Comparison of ENCODE assay signal across 30 cellular contexts in the genomic region with DNA sequence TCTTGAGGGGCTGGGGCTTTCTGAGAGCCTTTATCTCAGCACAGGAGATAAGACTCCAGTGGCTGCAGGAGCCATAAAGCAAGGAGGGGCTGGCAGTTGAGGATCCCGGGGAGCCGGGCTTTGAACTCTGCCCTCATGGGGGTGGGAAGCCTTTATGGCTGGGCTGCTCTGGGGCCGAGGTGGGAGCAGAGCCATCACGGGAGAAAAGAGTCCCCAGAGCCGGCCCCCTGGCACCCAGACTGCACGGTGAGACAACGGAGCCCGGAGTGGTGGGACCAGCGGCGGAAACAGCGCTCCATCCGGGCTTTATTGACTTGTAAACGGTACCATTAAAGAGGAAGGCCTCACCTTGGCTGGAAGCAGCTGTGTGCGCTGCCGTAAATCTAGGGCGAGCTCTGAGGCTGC.
DNase-seq lines count a peak whose midpoint lies in the region; ATAC-seq, FAIRE-seq and TF ChIP-seq lines count a peak whose summit lies in the region.
"Had no signal": no experiment of that assay in that cellular context is flagged by ENCODE, and none has a peak within 500 bp of the region (broad histone marks: within the 10 kb centered on the region; RNA-seq: fewer than 3 reads in every experiment).

No MANE protein-coding gene starts in this region.

- peak overlapping the region; percentile 10; the same call in 1 of the 2 replicates for H3K4me2 ChIP-seq in HepG2 (ENCODE audit: low read depth, low read length)
- H3K4me2 ChIP-seq: SK-N-SH had no signal

- no peak for TF ChIP-seq EP300 in HepG2 (IDR thresholded peaks at IDR 0.05; ENCODE audit: low read depth in 2 of 2, low read length in 2 of 2)
- TF ChIP-seq EP300 in HepG2 (CRISPR knock-in tag; IDR thresholded peaks at IDR 0.05; ENCODE audit: borderline replicate concordance): no peak
- no peak for TF ChIP-seq EP300 in sigmoid colon (IDR thresholded peaks at IDR 0.05)

- H3K27ac Mint-ChIP-seq in endodermal cell: peak overlapping the region; percentile 95
- H3K27ac Mint-ChIP-seq: activated naive CD8-positive, alpha-beta T cell treated with anti-CD3 and anti-CD28 coated beads, Interleukin-2, amount 50 U/mL, for 24 hours had no signal

- intact Hi-C loops in HepG2 (cut with micrococcal nuclease; ENCODE audit: unreplicated experiment) (no loop called here), right lobe of liver (cut with DNase I) (no loop called here), mucosa of descending colon (cut with DNase I, micrococcal nuclease) (no loop called here), sigmoid colon (cut with DNase I) (no loop called here)

- WGBS in HepG2 (ENCODE audit: low lambda C conversion rate): 46% methylated on average over 13 of the region's 16 CpGs
- WGBS in right lobe of liver (ENCODE audit: insufficient coverage, low coverage, low lambda C conversion rate, missing lambda C conversion rate): 86% methylated on average over 7 of the region's 16 CpGs
- 31 to 44% methylated on average over 15 to 16 of the region's 16 CpGs for WGBS in endodermal cell (ENCODE audit: insufficient coverage in 1 of 2, insufficient read length in 1 of 2), 2 experiments
- WGBS in sigmoid colon, 2 donors: 12 to 57% methylated on average over 16 of the region's 16 CpGs

- ATAC-seq in HepG2 (peak; percentile 13; the same call in 1 of the 3 replicates), right lobe of liver (no peak), mucosa of descending colon (peak; percentile 91)
- ATAC-seq: activated CD4-positive, CD25-positive, alpha-beta regulatory T cell treated with anti-CD3 and anti-CD28 coated beads, Interleukin-2, amount 50 U/mL, for 24 hours; activated naive CD8-positive, alpha-beta T cell treated with anti-CD3 and anti-CD28 coated beads, Interleukin-2, amount 50 U/mL, for 24 hours; esophagus mucosa; K562; psoas muscle had no signal

- no peak for FAIRE-seq in HepG2 (lab: Jason Lieb, UNC)
- FAIRE-seq: astrocyte, K562 had no signal

- BruUV-seq in HepG2 (replicated peaks; lab: Mats Ljungman, UMichigan): no TSS peak

- H3K4me3 ChIP-seq in HepG2 (replicated peaks in 1 of 3; ENCODE audit: insufficient read depth in 1 of 3, low read depth in 2 of 3, low read length in 3 of 3) (no peak overlapping the region), right lobe of liver (no peak overlapping the region), endodermal cell (ENCODE audit: low read length) (no peak overlapping the region), mucosa of descending colon (no peak overlapping the region), sigmoid colon (no peak overlapping the region)
- H3K4me3 ChIP-seq: K562, lung, psoas muscle had no signal

- TF ChIP-seq RAD21 in HepG2 (CRISPR knock-in tag; IDR thresholded peaks at IDR 0.05): no peak

- CTCF ChIA-PET in HepG2 (lab: Yijun Ruan, JAX; ENCODE audit: low intra/inter-chr PET ratio, low total read pairs): no interaction called here

- H3K9me3 ChIP-seq in HepG2 (ENCODE audit: low read length): no peaks in the 10 kb centered on the region
- H3K9me3 ChIP-seq in right lobe of liver: no peaks in the 10 kb centered on the region
- H3K9me3 ChIP-seq in endodermal cell (ENCODE audit: control insufficient read depth, low read length): no peaks in the 10 kb centered on the region
- H3K9me3 ChIP-seq in mucosa of descending colon: no peaks in the 10 kb centered on the region
- no peaks in the 10 kb centered on the region for H3K9me3 ChIP-seq in sigmoid colon
- H3K9me3 ChIP-seq: neutrophil, psoas muscle, SK-N-SH had no signal

- no peak overlapping the region for H2AFZ ChIP-seq in HepG2 (ENCODE audit: low read length)

- POLR2A ChIA-PET in HepG2 (lab: Yijun Ruan, JAX): no interaction called here

- H3K27me3 ChIP-seq in HepG2 (ENCODE audit: control insufficient read depth in 1 of 2, insufficient read depth in 2 of 2, low read length in 2 of 2) (no peaks in the 10 kb centered on the region), right lobe of liver (no peaks in the 10 kb centered on the region), endodermal cell (ENCODE audit: control insufficient read depth, insufficient read depth, low read length, poor library complexity, severe bottlenecking) (no peaks in the 10 kb centered on the region), sigmoid colon (peaks cover 0 to 21% (median 11%) of the 10 kb centered on the region in 3 donors)
- H3K27me3 ChIP-seq: neutrophil had no signal

- TF ChIP-seq POLR2A in HepG2 (IDR thresholded peaks at IDR 0.05; ENCODE audit: insufficient read depth in 1 of 2, low read depth in 2 of 2, low read length in 2 of 2) (no peak), right lobe of liver (IDR thresholded peaks at IDR 0.05) (no peak), sigmoid colon (IDR thresholded peaks at IDR 0.05) (no peak)

- DNase-seq in HepG2 (ENCODE audit: low spot score): no peak
- DNase-seq in right lobe of liver: no peak
- no peak for DNase-seq in endodermal cell
- peak; percentile 78 to 82 (median 78) for DNase-seq in mucosa of descending colon
- DNase-seq in NCI-H1105 treated with DMSO at 0.1 percent for 48 hours (lab: John Stamatoyannopoulos, UW): no peak
- no peak for DNase-seq in sigmoid colon
- DNase-seq in activated CD4-positive, CD25-positive, alpha-beta regulatory T cell (lab: John Stamatoyannopoulos, UW): no peak
- no peak for DNase-seq in dedifferentiated amniotic fluid mesenchymal stem cell (ENCODE audit: extremely low spot score)
- DNase-seq: activated CD4-positive, alpha-beta T cell treated with anti-CD3 and anti-CD28 coated beads, Interleukin-2, amount 50 U/mL, for 48 hours; activated naive CD4-positive, alpha-beta T cell; activated naive CD8-positive, alpha-beta T cell treated with anti-CD3 and anti-CD28 coated beads, Interleukin-2, amount 50 U/mL, for 24 hours; COR-L47; cortex of kidney; GDM1; NCI-H1092 treated with DMSO at 0.1 percent for 48 hours; NCI-H1930; NCI-H2171 treated with DMSO at 0.1 percent for 48 hours; NCI-H510A; psoas muscle; SK-N-SH; stimulated activated CD4-positive, alpha-beta T cell treated with anti-CD3 and anti-CD28 coated beads, Interleukin-15, amount 100 ng/mL, for 24 hours; stimulated activated CD4-positive, alpha-beta T cell treated with anti-CD3 and anti-CD28 coated beads, Interleukin-4, amount 100 ng/mL, for 4 hours; trophoblast cell had no signal

- TF ChIP-seq CTCF in HepG2 (CRISPR knock-in tag; IDR thresholded peaks at IDR 0.05) (no peak), right lobe of liver (IDR thresholded peaks at IDR 0.05) (no peak), endodermal cell (conservative IDR thresholded peaks at IDR 0.05) (no peak), mucosa of descending colon (IDR thresholded peaks at IDR 0.05) (no peak), sigmoid colon (IDR thresholded peaks at IDR 0.05) (no peak)

- peaks cover 67% of the 10 kb centered on the region for H3K4me1 Mint-ChIP-seq in endodermal cell
- H3K4me1 Mint-ChIP-seq: activated naive CD8-positive, alpha-beta T cell treated with anti-CD3 and anti-CD28 coated beads, Interleukin-2, amount 50 U/mL, for 24 hours had no signal

- H3K27ac ChIP-seq in HepG2 (ENCODE audit: extremely low read length, insufficient read depth, low read length): no peak overlapping the region
- H3K27ac ChIP-seq in right lobe of liver: no peak overlapping the region
- no peak overlapping the region for H3K27ac ChIP-seq in endodermal cell (ENCODE audit: low read depth, low read length)
- H3K27ac ChIP-seq in sigmoid colon: no peak overlapping the region
- H3K27ac ChIP-seq: C4-2B, neutrophil, psoas muscle had no signal

- no peak overlapping the region for H3K9ac ChIP-seq in HepG2 (ENCODE audit: insufficient read depth, low read depth, low read length)
- H3K9ac ChIP-seq in endodermal cell (ENCODE audit: extremely low read depth, low read length, poor library complexity, severe bottlenecking): no peak overlapping the region
- H3K9ac ChIP-seq: SK-N-SH had no signal

- peak overlapping the region; percentile 54 for H3K4me3 Mint-ChIP-seq in endodermal cell
- H3K4me3 Mint-ChIP-seq: activated naive CD8-positive, alpha-beta T cell treated with anti-CD3 and anti-CD28 coated beads, Interleukin-2, amount 50 U/mL, for 24 hours had no signal

- H3K9me3 Mint-ChIP-seq in endodermal cell: no peaks in the 10 kb centered on the region
- H3K9me3 Mint-ChIP-seq: activated naive CD8-positive, alpha-beta T cell treated with anti-CD3 and anti-CD28 coated beads, Interleukin-2, amount 50 U/mL, for 24 hours had no signal

- peaks cover 54% of the 10 kb centered on the region for H3K4me1 ChIP-seq in HepG2 (ENCODE audit: insufficient read depth, low read length)
- H3K4me1 ChIP-seq in right lobe of liver: peaks cover 0 to 15% (median 3%) of the 10 kb centered on the region in 4 donors
- H3K4me1 ChIP-seq in endodermal cell (ENCODE audit: control insufficient read depth, insufficient read depth, low read length): peaks cover 22% of the 10 kb centered on the region
- peaks cover 7% of the 10 kb centered on the region for H3K4me1 ChIP-seq in mucosa of descending colon (ENCODE audit: low read depth)
- no peaks in the 10 kb centered on the region for H3K4me1 ChIP-seq in sigmoid colon
- H3K4me1 ChIP-seq: psoas muscle had no signal

- H3K36me3 ChIP-seq in HepG2 (replicated peaks in 1 of 2; ENCODE audit: control insufficient read depth in 1 of 2, insufficient read depth in 2 of 2, low read length in 2 of 2): no peaks in the 10 kb centered on the region
- H3K36me3 ChIP-seq in right lobe of liver: no peaks in the 10 kb centered on the region
- no peaks in the 10 kb centered on the region for H3K36me3 ChIP-seq in endodermal cell (ENCODE audit: control insufficient read depth, insufficient read depth, low read length)
- no peaks in the 10 kb centered on the region for H3K36me3 ChIP-seq in mucosa of descending colon (ENCODE audit: low read depth)
- H3K36me3 ChIP-seq in sigmoid colon: no peaks in the 10 kb centered on the region
- H3K36me3 ChIP-seq: neutrophil had no signal

- H3K79me2 ChIP-seq in HepG2 (ENCODE audit: insufficient read depth, low read length): no peaks in the 10 kb centered on the region

- H4K20me1 ChIP-seq in HepG2 (ENCODE audit: insufficient read depth, low read length): no peaks in the 10 kb centered on the region

- H3K27me3 Mint-ChIP-seq in endodermal cell (ENCODE audit: insufficient read depth): no peaks in the 10 kb centered on the region
- H3K27me3 Mint-ChIP-seq: activated naive CD8-positive, alpha-beta T cell treated with anti-CD3 and anti-CD28 coated beads, Interleukin-2, amount 50 U/mL, for 24 hours had no signal

- in situ Hi-C loops in HepG2 (cut with HindIII; ENCODE audit: extremely low pct_ligation_motif_present, low pct_unique_long_range_greater_than_20kb): no loop called here

- no peaks in the 10 kb centered on the region for H3K36me3 Mint-ChIP-seq in endodermal cell (ENCODE audit: low read depth)

TF ChIP-seq in HepG2, 621 proteins besides CTCF, POLR2A, EP300 and RAD21 (continues in another document):
- no peak for TF ChIP-seq ZNF501 (CRISPR knock-in tag; IDR thresholded peaks at IDR 0.05)

Comparison
In these comparisons a context has a peak if more than half of its experiments do, and no peak if none do; other contexts are left out.
1. ATAC-seq: peak in HepG2 (single experiment) and mucosa of descending colon (single experiment); none in right lobe of liver (0 of 4).
2. DNase-seq: peak in mucosa of descending colon (3 of 3); none in HepG2 (single experiment), right lobe of liver (0 of 3), endodermal cell (single experiment), NCI-H1105 treated with DMSO at 0.1 percent for 48 hours (single experiment), sigmoid colon (single experiment), activated CD4-positive, CD25-positive, alpha-beta regulatory T cell (0 of 4) and dedifferentiated amniotic fluid mesenchymal stem cell (single experiment).